ENCODE assay signal across 18 cellular contexts in the genomic region with DNA sequence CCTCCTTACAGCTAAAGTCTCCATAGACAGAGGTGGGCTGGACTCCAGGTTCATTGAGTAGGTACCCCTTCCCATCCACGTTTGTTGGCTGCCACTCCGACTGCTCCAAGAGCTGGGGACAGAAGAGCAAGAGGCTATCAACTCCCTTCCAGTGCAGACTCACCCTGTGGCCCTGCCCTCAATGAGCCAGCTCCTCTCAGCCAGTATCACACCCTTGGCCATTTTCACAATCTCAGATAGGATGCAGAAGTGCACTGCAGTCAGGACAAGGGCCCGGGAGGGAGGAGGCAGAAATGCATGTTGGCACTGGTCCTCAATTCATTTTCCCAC. TPM values are rescaled to one million over a fixed set of nuclear protein-coding genes. Genes with fewer than 3 reads are reported as not detected.
DNase-seq lines count a peak whose midpoint lies in the region; ATAC-seq, FAIRE-seq and TF ChIP-seq lines count a peak whose summit lies in the region.
"Had no signal": no experiment of that assay in that cellular context is flagged by ENCODE, and none has a peak within 500 bp of the region (broad histone marks: within the 10 kb centered on the region; RNA-seq: fewer than 3 reads in every experiment).

No MANE protein-coding gene starts in this region.

- TF ChIP-seq CTCF in type B pancreatic cell (conservative IDR thresholded peaks at IDR 0.05), result no peak
- no peak for TF ChIP-seq CTCF in WTC11 (IDR thresholded peaks at IDR 0.05)

- no peaks in the 10 kb centered on the region for H3K9me3 Mint-ChIP-seq in type B pancreatic cell
- no peaks in the 10 kb centered on the region for H3K9me3 Mint-ChIP-seq in WTC11

- H3K36me3 ChIP-seq in small intestine (ENCODE audit: control insufficient read depth in 2 of 2, insufficient read depth in 2 of 2, low read length in 2 of 2), result peaks cover 22 to 32% of the 10 kb centered on the region in 2 donors

- H3K4me3 ChIP-seq in small intestine (ENCODE audit: low read depth in 1 of 2, low read length in 2 of 2), result no peak overlapping the region
- H3K4me3 ChIP-seq: colonic mucosa, skin epidermis, thyroid gland had no signal

- peak overlapping the region in 1 of 2 donors; percentile 37 for H3K27ac ChIP-seq in small intestine (ENCODE audit: low read depth in 1 of 2, low read length in 1 of 2)
- H3K27ac ChIP-seq: colonic mucosa had no signal

- 41 to 52% (median 51%) methylated on average over 3 of the region's 3 CpGs for WGBS in small intestine, 3 donors

- H3K36me3 Mint-ChIP-seq in type B pancreatic cell (peaks cover 14% of the 10 kb centered on the region), WTC11 (peaks cover 31% of the 10 kb centered on the region)

- FAIRE-seq in small intestine (lab: Jason Lieb, UNC), result no peak

- H3K4me1 ChIP-seq in small intestine (ENCODE audit: control insufficient read depth in 2 of 2, insufficient read depth in 1 of 2, low read depth in 1 of 2, low read length in 1 of 2), result peaks cover 5 to 8% of the 10 kb centered on the region in 2 donors

- H3K27me3 Mint-ChIP-seq in type B pancreatic cell, result no peaks in the 10 kb centered on the region
- H3K27me3 Mint-ChIP-seq in WTC11 (ENCODE audit: low read depth), result peaks cover 5% of the 10 kb centered on the region; the same call in 1 of the 2 replicates

- CTCF ChIA-PET in WTC11 (lab: Charles Lee), result interaction anchor here (0.8 kb wide), 1 partner anchor 12 kb away, joined by 3 read pairs; no protein-coding TSS in a partner anchor

- no peaks in the 10 kb centered on the region for H3K9me3 ChIP-seq in small intestine (ENCODE audit: control insufficient read depth, low read depth)
- H3K9me3 ChIP-seq: colonic mucosa, thyroid gland had no signal

- H3K27me3 ChIP-seq in small intestine (ENCODE audit: control insufficient read depth in 2 of 2, insufficient read depth in 2 of 2, low read length in 2 of 2), result no peaks in the 10 kb centered on the region
- H3K27me3 ChIP-seq: colonic mucosa, thyroid gland had no signal

- H3K27ac Mint-ChIP-seq in type B pancreatic cell, result peak overlapping the region; percentile 9
- no peak overlapping the region for H3K27ac Mint-ChIP-seq in WTC11

- H3K4me1 Mint-ChIP-seq in type B pancreatic cell (ENCODE audit: unreplicated experiment) (no peaks in the 10 kb centered on the region), WTC11 (peaks cover 5% of the 10 kb centered on the region)

- H3K4me3 Mint-ChIP-seq in type B pancreatic cell (no peak overlapping the region), WTC11 (no peak overlapping the region)

- no peak for ATAC-seq in WTC11
- ATAC-seq: activated CD4-positive, CD25-positive, alpha-beta regulatory T cell treated with anti-CD3 and anti-CD28 coated beads, Interleukin-2, amount 50 U/mL, for 24 hours had no signal

- POLR2A ChIA-PET in WTC11 (lab: Charles Lee), result no interaction called here

- peak; percentile 7 for DNase-seq in activated naive CD4-positive, alpha-beta T cell treated with Interleukin-2 at 50 U/mL for 16 hours
- no peak for DNase-seq in activated naive CD4-positive, alpha-beta T cell (lab: John Stamatoyannopoulos, UW)
- DNase-seq in activated CD8-positive, alpha-beta memory T cell treated with anti-CD3 and anti-CD28 coated beads, Interleukin-2, amount 50 U/mL, for 48 hours, result peak; percentile 53
- peak; percentile 50 for DNase-seq in islet precursor cell
- no peak for DNase-seq in type B pancreatic cell (ENCODE audit: extremely low spot score, unreplicated experiment)
- no peak for DNase-seq in NCI-H748 (lab: John Stamatoyannopoulos, UW; ENCODE audit: unreplicated experiment)
- DNase-seq in WTC11 (ENCODE audit: low spot score), result no peak
- DNase-seq in small intestine, result no peak
- DNase-seq: amygdala, colonic mucosa, DMS153, MM.1S, NCI-H2171, thyroid gland had no signal

TF ChIP-seq in WTC11, 78 proteins besides CTCF, POLR2A, EP300 and RAD21:
- TF ChIP-seq NR2C2 (CRISPR knock-in tag; IDR thresholded peaks at IDR 0.05), result no peak
- TF ChIP-seq ZNF671 (CRISPR knock-in tag; IDR thresholded peaks at IDR 0.05), result no peak
- TF ChIP-seq ELF4 (CRISPR knock-in tag; IDR thresholded peaks at IDR 0.05; ENCODE audit: low read depth), result no peak
- TF ChIP-seq, protein P1, sequence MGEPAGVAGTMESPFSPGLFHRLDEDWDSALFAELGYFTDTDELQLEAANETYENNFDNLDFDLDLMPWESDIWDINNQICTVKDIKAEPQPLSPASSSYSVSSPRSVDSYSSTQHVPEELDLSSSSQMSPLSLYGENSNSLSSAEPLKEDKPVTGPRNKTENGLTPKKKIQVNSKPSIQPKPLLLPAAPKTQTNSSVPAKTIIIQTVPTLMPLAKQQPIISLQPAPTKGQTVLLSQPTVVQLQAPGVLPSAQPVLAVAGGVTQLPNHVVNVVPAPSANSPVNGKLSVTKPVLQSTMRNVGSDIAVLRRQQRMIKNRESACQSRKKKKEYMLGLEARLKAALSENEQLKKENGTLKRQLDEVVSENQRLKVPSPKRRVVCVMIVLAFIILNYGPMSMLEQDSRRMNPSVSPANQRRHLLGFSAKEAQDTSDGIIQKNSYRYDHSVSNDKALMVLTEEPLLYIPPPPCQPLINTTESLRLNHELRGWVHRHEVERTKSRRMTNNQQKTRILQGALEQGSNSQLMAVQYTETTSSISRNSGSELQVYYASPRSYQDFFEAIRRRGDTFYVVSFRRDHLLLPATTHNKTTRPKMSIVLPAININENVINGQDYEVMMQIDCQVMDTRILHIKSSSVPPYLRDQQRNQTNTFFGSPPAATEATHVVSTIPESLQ (CRISPR knock-in tag; IDR thresholded peaks at IDR 0.05), result no peak
- no peak for TF ChIP-seq ZBTB21 (CRISPR knock-in tag; IDR thresholded peaks at IDR 0.05; ENCODE audit: borderline replicate concordance)
- TF ChIP-seq, protein P2, sequence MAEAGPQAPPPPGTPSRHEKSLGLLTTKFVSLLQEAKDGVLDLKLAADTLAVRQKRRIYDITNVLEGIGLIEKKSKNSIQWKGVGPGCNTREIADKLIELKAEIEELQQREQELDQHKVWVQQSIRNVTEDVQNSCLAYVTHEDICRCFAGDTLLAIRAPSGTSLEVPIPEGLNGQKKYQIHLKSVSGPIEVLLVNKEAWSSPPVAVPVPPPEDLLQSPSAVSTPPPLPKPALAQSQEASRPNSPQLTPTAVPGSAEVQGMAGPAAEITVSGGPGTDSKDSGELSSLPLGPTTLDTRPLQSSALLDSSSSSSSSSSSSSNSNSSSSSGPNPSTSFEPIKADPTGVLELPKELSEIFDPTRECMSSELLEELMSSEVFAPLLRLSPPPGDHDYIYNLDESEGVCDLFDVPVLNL (CRISPR knock-in tag; IDR thresholded peaks at IDR 0.05; ENCODE audit: borderline replicate concordance, low read depth), result no peak

RNA-seq across cellular contexts. Expression of gene IRF1, which starts 6.2 kb away (rescaled TPM):
- total RNA-seq in type B pancreatic cell (ENCODE audit: low replicate concordance) (50.1 and 77.4 TPM in 2 replicates), WTC11 (2021) (8.8 to 9.8 TPM (median 9.4 TPM) in 3 replicates)
- polyA plus RNA-seq in small intestine, result 10 to 100 TPM; 51.7 to 64.1 (median 54.0) TPM

RNA-seq across cellular contexts. Expression of gene IL5, which starts 59.0 kb away (rescaled TPM):
- total RNA-seq in type B pancreatic cell (ENCODE audit: low replicate concordance) (not detected in 2 replicates), WTC11 (2021) (not detected in 3 replicates)
- not detected for polyA plus RNA-seq in small intestine
- total RNA-seq: colonic mucosa, lower leg skin, thyroid gland had no signal
- polyA plus RNA-seq: AG04450 had no signal

Comparison
In these comparisons a context has a peak if more than half of its experiments do, and no peak if none do; other contexts are left out.
1. DNase-seq: peak in activated naive CD4-positive, alpha-beta T cell treated with Interleukin-2 at 50 U/mL for 16 hours (single experiment), activated CD8-positive, alpha-beta memory T cell treated with anti-CD3 and anti-CD28 coated beads, Interleukin-2, amount 50 U/mL, for 48 hours (single experiment) and islet precursor cell (single experiment); none in activated naive CD4-positive, alpha-beta T cell (0 of 4), type B pancreatic cell (single experiment), NCI-H748 (single experiment), WTC11 (single experiment) and small intestine (single experiment).